11 cellular contexts compared by ENCODE assay signal in the genomic region with DNA sequence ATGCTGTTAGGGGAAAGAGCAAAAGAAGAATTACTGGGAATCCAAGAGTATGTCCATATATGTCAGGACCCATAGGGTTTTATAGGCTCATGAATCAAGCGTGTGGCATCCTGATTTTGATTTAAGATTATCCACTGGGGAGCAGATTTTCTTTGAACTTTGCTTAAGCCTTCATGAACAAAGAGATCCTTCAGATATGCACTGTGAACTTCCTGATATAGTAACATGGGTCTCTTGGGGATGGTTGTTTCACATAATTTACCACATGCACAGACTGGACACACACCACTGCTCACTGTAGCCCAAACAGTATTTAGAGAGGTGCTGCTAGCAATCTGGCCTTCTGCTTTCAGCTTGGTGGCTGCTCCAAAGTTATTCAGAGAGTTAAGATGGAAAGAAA.
A peak's percentile ranks its signal among the peaks of the same experiment; 100 is the strongest.
DNase-seq lines count a peak whose midpoint lies in the region; ATAC-seq and TF ChIP-seq lines count a peak whose summit lies in the region.
"Had no signal": no experiment of that assay in that cellular context is flagged by ENCODE, and none has a peak within 500 bp of the region (broad histone marks: within the 10 kb centered on the region; RNA-seq: fewer than 3 reads in every experiment).

No MANE protein-coding gene starts in this region.

- peak; percentile 92 for ATAC-seq in GM18873 (IDR thresholded peaks at IDR 0.05; ENCODE audit: low FRiP score, unreplicated experiment)
- peak; percentile 97 for ATAC-seq in GM21825 (IDR thresholded peaks at IDR 0.05; ENCODE audit: unreplicated experiment)
- peak; percentile 93 for ATAC-seq in HG03354 (IDR thresholded peaks at IDR 0.05; ENCODE audit: poor library complexity, severe bottlenecking, unreplicated experiment)
- ATAC-seq: pancreas had no signal

- H3K36me3 ChIP-seq in sigmoid colon: no peaks in the 10 kb centered on the region
- H3K36me3 ChIP-seq: pancreas had no signal

- no peak overlapping the region for H3K4me3 ChIP-seq in lower leg skin (ENCODE audit: low read depth, poor library complexity, severe bottlenecking)
- no peak overlapping the region for H3K4me3 ChIP-seq in sigmoid colon
- H3K4me3 ChIP-seq: pancreas had no signal

- TF ChIP-seq EP300 in sigmoid colon (IDR thresholded peaks at IDR 0.05): no peak

- TF ChIP-seq POLR2A in lower leg skin (IDR thresholded peaks at IDR 0.05) (no peak), sigmoid colon (IDR thresholded peaks at IDR 0.05) (no peak)

- no peaks in the 10 kb centered on the region for H3K4me1 ChIP-seq in sigmoid colon

- WGBS in lower leg skin, 2 donors: 60 to 73% methylated on average over 1 of the region's 1 CpG
- WGBS in sigmoid colon, 2 donors: 50 to 54% methylated on average over 1 of the region's 1 CpG

- H3K27ac ChIP-seq in sigmoid colon: no peak overlapping the region
- H3K27ac ChIP-seq: pancreas had no signal

- TF ChIP-seq CTCF in lower leg skin (IDR thresholded peaks at IDR 0.05) (no peak), sigmoid colon (IDR thresholded peaks at IDR 0.05) (no peak)

- intact Hi-C loops in lower leg skin (cut with DNase I; ENCODE audit: low total_unique reads) (loop anchor here (5.0 kb wide), 1 partner anchor 303 kb away; no protein-coding TSS in a partner anchor), sigmoid colon (cut with DNase I) (no loop called here)

- no peaks in the 10 kb centered on the region for H3K9me3 ChIP-seq in sigmoid colon
- H3K9me3 ChIP-seq: pancreas had no signal

- H3K27me3 ChIP-seq in sigmoid colon: no peaks in the 10 kb centered on the region
- H3K27me3 ChIP-seq: pancreas had no signal

- DNase-seq in left kidney (ENCODE audit: low read depth, low spot score) (peak; percentile 70), RKO (ENCODE audit: low spot score) (no peak), lower leg skin (ENCODE audit: low spot score in 2 of 2) (no peak), sigmoid colon (no peak), NCI-H146 (lab: John Stamatoyannopoulos, UW) (no peak)
- DNase-seq: activated naive CD8-positive, alpha-beta T cell treated with anti-CD3 and anti-CD28 coated beads for 36 hours; NCI-H748 treated with DMSO at 0.1 percent for 48 hours; pancreas had no signal
